Comparison of ENCODE assay signal across 7 cellular contexts in the genomic region with DNA sequence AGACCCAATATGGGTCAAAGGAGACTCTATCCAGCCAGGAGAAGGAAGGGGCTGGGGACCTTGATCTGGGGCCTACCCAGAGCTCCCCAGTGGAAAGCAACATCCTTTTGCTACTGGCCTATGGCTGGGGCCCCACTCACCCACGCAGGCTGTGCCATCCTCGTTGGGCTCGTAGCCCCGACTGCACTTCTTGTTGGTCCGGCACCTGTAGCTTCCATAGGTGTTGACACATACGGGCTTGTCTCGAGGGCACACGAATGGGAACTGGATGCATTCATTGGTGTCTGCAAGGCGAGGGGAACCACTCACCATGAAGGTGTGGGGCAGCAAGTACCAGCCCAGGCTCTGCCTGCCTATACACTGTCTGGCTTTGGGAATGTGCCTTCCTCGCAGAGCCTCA. TPM values are rescaled to one million over a fixed set of nuclear protein-coding genes. Genes with fewer than 3 reads are reported as not detected.
"Had no signal": no experiment of that assay in that cellular context is flagged by ENCODE, and none has a peak within 500 bp of the region (broad histone marks: within the 10 kb centered on the region; RNA-seq: fewer than 3 reads in every experiment).

No MANE protein-coding gene starts in this region.

- DNase-seq: H9, HCEC 1CT, HFFc6 had no signal

- H3K4me3 ChIP-seq: GM23338 had no signal

- H3K36me3 Mint-ChIP-seq: IgD-negative memory B cell had no signal

- H3K4me3 Mint-ChIP-seq: GM23338, H9, HFFc6, IgD-negative memory B cell had no signal

- H3K27ac ChIP-seq: HL-60 had no signal

- H3K4me1 Mint-ChIP-seq: IgD-negative memory B cell had no signal

- H3K9me3 Mint-ChIP-seq: GM23338, H9, HFFc6 had no signal

- ATAC-seq: GM23338, HepG2 had no signal

- H3K27ac Mint-ChIP-seq: GM23338, H9, HFFc6, IgD-negative memory B cell had no signal

- H3K4me2 ChIP-seq: GM23338 had no signal

RNA-seq across cellular contexts. Expression of a gene that starts 30.5 kb away (rescaled TPM):
- total RNA-seq: HepG2, HFFc6 had no signal
- polyA plus RNA-seq: HepG2, IgD-negative memory B cell had no signal
